Comparison of ENCODE assay signal across 24 cellular contexts in genomic region chr1:168510595-168510918, GRCh38. TPM values are rescaled to one million over a fixed set of nuclear protein-coding genes. Genes with fewer than 3 reads are reported as not detected.
DNase-seq lines count a peak whose midpoint lies in the region; ATAC-seq lines count a peak whose summit lies in the region.
"Had no signal": no experiment of that assay in that cellular context is flagged by ENCODE, and none has a peak within 500 bp of the region (broad histone marks: within the 10 kb centered on the region; RNA-seq: fewer than 3 reads in every experiment).

No MANE protein-coding gene starts in this region.

- H3K27me3 Mint-ChIP-seq in T-helper 1 cell treated with Interleukin-12 subunit alpha and Interleukin-12 subunit beta and Interleukin-4 antibody, amounts not matched to agents 30 μg/mL and 1 μg/mL, for 36 hours (ENCODE audit: low read depth) = no peaks in the 10 kb centered on the region
- no peaks in the 10 kb centered on the region for H3K27me3 Mint-ChIP-seq in T-cell
- H3K27me3 Mint-ChIP-seq in central memory CD8-positive, alpha-beta T cell = no peaks in the 10 kb centered on the region
- H3K27me3 Mint-ChIP-seq in stimulated activated memory B cell treated with anti-CD40 and anti-IgM and Interleukin-4, amounts not matched to agents 10 μg/mL and 1 μg/mL and 100 μg/mL, for 72 hours = peaks cover 32% of the 10 kb centered on the region

- H3K27ac Mint-ChIP-seq in T-helper 1 cell treated with Interleukin-12 subunit alpha and Interleukin-12 subunit beta and Interleukin-4 antibody, amounts not matched to agents 30 μg/mL and 1 μg/mL, for 36 hours = peak overlapping the region; percentile 81
- H3K27ac Mint-ChIP-seq in T-cell = peak overlapping the region; percentile 13 to 78
- H3K27ac Mint-ChIP-seq in central memory CD8-positive, alpha-beta T cell (ENCODE audit: low read depth) = peak overlapping the region; percentile 91
- H3K27ac Mint-ChIP-seq in stimulated activated memory B cell treated with anti-CD40 and anti-IgM and Interleukin-4, amounts not matched to agents 10 μg/mL and 1 μg/mL and 100 μg/mL, for 72 hours = peak overlapping the region; percentile 8

- peaks cover 14% of the 10 kb centered on the region for H3K36me3 Mint-ChIP-seq in T-helper 1 cell treated with Interleukin-12 subunit alpha and Interleukin-12 subunit beta and Interleukin-4 antibody, amounts not matched to agents 30 μg/mL and 1 μg/mL, for 36 hours (ENCODE audit: low read depth)
- no peaks in the 10 kb centered on the region for H3K36me3 Mint-ChIP-seq in T-cell
- peaks cover 13% of the 10 kb centered on the region for H3K36me3 Mint-ChIP-seq in central memory CD8-positive, alpha-beta T cell (ENCODE audit: insufficient read depth)
- H3K36me3 Mint-ChIP-seq in stimulated activated memory B cell treated with anti-CD40 and anti-IgM and Interleukin-4, amounts not matched to agents 10 μg/mL and 1 μg/mL and 100 μg/mL, for 72 hours = no peaks in the 10 kb centered on the region

- H3K4me3 Mint-ChIP-seq in T-helper 1 cell treated with Interleukin-12 subunit alpha and Interleukin-12 subunit beta and Interleukin-4 antibody, amounts not matched to agents 30 μg/mL and 1 μg/mL, for 36 hours = peak overlapping the region; percentile 27
- peak overlapping the region in 1 of 3 donors; percentile 8 for H3K4me3 Mint-ChIP-seq in T-cell
- peak overlapping the region; percentile 40 for H3K4me3 Mint-ChIP-seq in central memory CD8-positive, alpha-beta T cell
- no peak overlapping the region for H3K4me3 Mint-ChIP-seq in stimulated activated memory B cell treated with anti-CD40 and anti-IgM and Interleukin-4, amounts not matched to agents 10 μg/mL and 1 μg/mL and 100 μg/mL, for 72 hours

- POLR2A ChIA-PET in T-cell (lab: Charles Lee) = interaction anchor here (0.5 to 0.6 kb wide), 3 partner anchors 14 to 128 kb away, joined by 3 to 4 read pairs (median 3); no protein-coding TSS in a partner anchor

- peaks cover 66% of the 10 kb centered on the region for H3K4me1 Mint-ChIP-seq in T-helper 1 cell treated with Interleukin-12 subunit alpha and Interleukin-12 subunit beta and Interleukin-4 antibody, amounts not matched to agents 30 μg/mL and 1 μg/mL, for 36 hours (ENCODE audit: low read depth)
- peaks cover 61 to 66% (median 66%) of the 10 kb centered on the region in 3 donors for H3K4me1 Mint-ChIP-seq in T-cell
- peaks cover 66% of the 10 kb centered on the region for H3K4me1 Mint-ChIP-seq in central memory CD8-positive, alpha-beta T cell
- no peaks in the 10 kb centered on the region for H3K4me1 Mint-ChIP-seq in stimulated activated memory B cell treated with anti-CD40 and anti-IgM and Interleukin-4, amounts not matched to agents 10 μg/mL and 1 μg/mL and 100 μg/mL, for 72 hours

- CTCF ChIA-PET in T-cell (lab: Charles Lee) = no interaction called here

- peak in 1 of 4 experiments; percentile 33 for ATAC-seq in T-cell (replicated peaks in 1 of 4)
- peak; percentile 29 for ATAC-seq in central memory CD8-positive, alpha-beta T cell (replicated peaks; ENCODE audit: extremely low read depth, poor library complexity, severe bottlenecking)
- no peak for ATAC-seq in stimulated activated memory B cell treated with anti-CD40 and anti-IgM and Interleukin-4, amounts not matched to agents 10 μg/mL and 1 μg/mL and 100 μg/mL, for 72 hours
- ATAC-seq: right cardiac atrium, SK-N-SH treated with all-trans-retinoic acid at 6 μM for 48 hours had no signal

- DNase-seq in T-helper 1 cell = no peak
- DNase-seq in T-cell = peak in 2 of 34 experiments; percentile 3 to 37
- DNase-seq in central memory CD8-positive, alpha-beta T cell (ENCODE audit: low spot score in 2 of 2) = no peak
- DNase-seq in NCI-H446 treated with DMSO at 0.1 percent for 48 hours (lab: John Stamatoyannopoulos, UW) = no peak
- no peak for DNase-seq in NCI-H2227 treated with DMSO at 0.1 percent for 48 hours (lab: John Stamatoyannopoulos, UW)
- DNase-seq in germinal center (ENCODE audit: low spot score) = no peak
- DNase-seq: activated CD4-positive, alpha-beta T cell treated with anti-CD3 and anti-CD28 coated beads for 4 hours; activated CD8-positive, alpha-beta memory T cell treated with anti-CD3 and anti-CD28 coated beads, Interleukin-2, amount 50 U/mL, for 48 hours; amniotic stem cell; brain microvascular endothelial cell; GM23248; Karpas-422; NCI-H1436; OCI-M1; posterior cingulate gyrus; right cardiac atrium had no signal

- H3K9me3 Mint-ChIP-seq in T-helper 1 cell treated with Interleukin-12 subunit alpha and Interleukin-12 subunit beta and Interleukin-4 antibody, amounts not matched to agents 30 μg/mL and 1 μg/mL, for 36 hours = no peaks in the 10 kb centered on the region
- H3K9me3 Mint-ChIP-seq in T-cell = no peaks in the 10 kb centered on the region
- H3K9me3 Mint-ChIP-seq in central memory CD8-positive, alpha-beta T cell = no peaks in the 10 kb centered on the region
- H3K9me3 Mint-ChIP-seq in stimulated activated memory B cell treated with anti-CD40 and anti-IgM and Interleukin-4, amounts not matched to agents 10 μg/mL and 1 μg/mL and 100 μg/mL, for 72 hours = no peaks in the 10 kb centered on the region

RNA-seq across cellular contexts. Expression of gene XCL2, which starts 33.2 kb away (rescaled TPM):
- 10 to 100 TPM in 1 of 5 donors, 1 to 10 TPM in 4; 1.7 to 10.8 (median 4.7) TPM for total RNA-seq in T-cell
- total RNA-seq: Daoy, GM23248, mucosa of gallbladder, NCI-H460, suprapubic skin, ureter had no signal

Comparison
In these comparisons a context has a peak if more than half of its experiments do, and no peak if none do; other contexts are left out.
1. H3K27ac Mint-ChIP-seq: peak in every context shown above with its lines; median percentile 91 in central memory CD8-positive, alpha-beta T cell; 81 in T-helper 1 cell treated with Interleukin-12 subunit alpha and Interleukin-12 subunit beta and Interleukin-4 antibody, amounts not matched to agents 30 μg/mL and 1 μg/mL, for 36 hours; 46 in T-cell; 8 in stimulated activated memory B cell treated with anti-CD40 and anti-IgM and Interleukin-4, amounts not matched to agents 10 μg/mL and 1 μg/mL and 100 μg/mL, for 72 hours.